In the genomic region with DNA sequence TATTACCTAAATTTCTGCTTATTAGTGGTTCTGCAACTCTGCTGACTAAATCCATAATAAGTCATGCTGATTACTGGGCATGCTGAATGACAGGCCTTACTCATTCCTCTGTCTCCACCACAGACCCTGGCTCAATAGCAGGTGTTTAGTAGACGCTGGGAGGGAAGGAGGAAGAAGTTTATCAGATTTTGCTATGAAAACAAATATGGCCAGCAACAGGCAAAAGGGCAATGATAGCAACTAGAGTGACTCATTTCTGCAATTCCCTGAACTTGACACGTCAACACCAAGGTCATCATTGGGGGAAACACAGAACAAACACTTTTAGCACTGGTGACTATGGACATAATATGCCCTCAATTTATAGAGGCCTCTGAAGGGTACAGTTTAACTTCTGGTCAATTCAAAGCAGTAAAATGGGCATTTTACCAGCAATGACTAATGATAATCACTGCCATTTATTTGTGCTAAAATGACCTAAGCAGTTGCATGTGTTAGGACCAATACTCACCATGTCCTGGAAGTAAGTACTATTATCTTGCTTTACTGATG, we compare ENCODE assay signal across 9 cellular contexts. TPM values are rescaled to one million over a fixed set of nuclear protein-coding genes. Genes with fewer than 3 reads are reported as not detected.
A peak's percentile ranks its signal among the peaks of the same experiment; 100 is the strongest.
DNase-seq lines count a peak whose midpoint lies in the region; ATAC-seq and TF ChIP-seq lines count a peak whose summit lies in the region.
"Had no signal": no experiment of that assay in that cellular context is flagged by ENCODE, and none has a peak within 500 bp of the region (broad histone marks: within the 10 kb centered on the region; RNA-seq: fewer than 3 reads in every experiment).

No MANE protein-coding gene starts in this region.

- peaks cover 58% of the 10 kb centered on the region for H3K4me1 Mint-ChIP-seq in Calu3 (ENCODE audit: low read depth, unreplicated experiment)
- H3K4me1 Mint-ChIP-seq in CD8-positive, alpha-beta memory T cell: peaks cover 30 to 35% (median 31%) of the 10 kb centered on the region in 3 donors

- no peak overlapping the region for H3K27ac ChIP-seq in CD8-positive, alpha-beta memory T cell (ENCODE audit: low read depth, low read length)
- H3K27ac ChIP-seq: SJCRH30 had no signal

- H3K4me3 Mint-ChIP-seq in Calu3 (ENCODE audit: low read depth, unreplicated experiment): no peak overlapping the region
- H3K4me3 Mint-ChIP-seq in CD8-positive, alpha-beta memory T cell: no peak overlapping the region

- intact Hi-C loops in Calu3 (cut with micrococcal nuclease; ENCODE audit: unreplicated experiment): no loop called here

- DNase-seq in Calu3 (peak; percentile 74), dermis microvascular lymphatic vessel endothelial cell (ENCODE audit: low read depth in 2 of 2) (peak; percentile 11 to 94), anterior cingulate cortex (lab: John Stamatoyannopoulos, UW) (no peak), SIG-M5 treated with dmso at 0.1 percent for 504 hours (lab: John Stamatoyannopoulos, UW; ENCODE audit: unreplicated experiment) (no peak), HPDE6-E6E7 (ENCODE audit: extremely low spot score) (no peak)
- DNase-seq in CD8-positive, alpha-beta memory T cell: no peak

- POLR2A ChIA-PET in CD8-positive, alpha-beta memory T cell (lab: Charles Lee): no interaction called here

- H3K4me1 ChIP-seq in CD8-positive, alpha-beta memory T cell (ENCODE audit: insufficient read depth, low read length): peaks cover 25% of the 10 kb centered on the region

- TF ChIP-seq CTCF in Calu3 (IDR thresholded peaks at IDR 0.05; ENCODE audit: unreplicated experiment): no peak

- H3K9me3 ChIP-seq in CD8-positive, alpha-beta memory T cell (ENCODE audit: low read length): no peaks in the 10 kb centered on the region

- H3K4me3 ChIP-seq in CD8-positive, alpha-beta memory T cell (ENCODE audit: low read length): no peak overlapping the region
- H3K4me3 ChIP-seq: SJCRH30 had no signal

- no peaks in the 10 kb centered on the region for H3K9me3 Mint-ChIP-seq in Calu3 (ENCODE audit: low read depth, unreplicated experiment)
- H3K9me3 Mint-ChIP-seq in CD8-positive, alpha-beta memory T cell: peaks cover 0 to 1% (median 0%) of the 10 kb centered on the region in 5 donors

- BruUV-seq in Calu3 (replicated peaks; lab: Mats Ljungman, UMichigan): no TSS peak

- no peaks in the 10 kb centered on the region for H3K27me3 ChIP-seq in CD8-positive, alpha-beta memory T cell (ENCODE audit: insufficient read depth, low read length, poor library complexity, severe bottlenecking)
- H3K27me3 ChIP-seq: SJCRH30 had no signal

- CTCF ChIA-PET in Calu3 (lab: Charles Lee): no interaction called here
- CTCF ChIA-PET in CD8-positive, alpha-beta memory T cell (lab: Charles Lee): interaction anchor here (1.0 kb wide), 1 partner anchor 13 kb away, joined by 4 read pairs; no protein-coding TSS in a partner anchor

- H3K36me3 Mint-ChIP-seq in Calu3 (ENCODE audit: insufficient read depth, unreplicated experiment): no peaks in the 10 kb centered on the region
- H3K36me3 Mint-ChIP-seq in CD8-positive, alpha-beta memory T cell: peaks cover 0 to 4% (median 3%) of the 10 kb centered on the region in 3 donors

- peak; percentile 90 for ATAC-seq in GM19395 (IDR thresholded peaks at IDR 0.05; ENCODE audit: unreplicated experiment)
- ATAC-seq in HG03520 (IDR thresholded peaks at IDR 0.05; ENCODE audit: unreplicated experiment): peak; percentile 78

- no peaks in the 10 kb centered on the region for H3K27me3 Mint-ChIP-seq in Calu3 (ENCODE audit: unreplicated experiment)
- no peaks in the 10 kb centered on the region for H3K27me3 Mint-ChIP-seq in CD8-positive, alpha-beta memory T cell

- peak overlapping the region; percentile 3 for H3K27ac Mint-ChIP-seq in Calu3 (ENCODE audit: unreplicated experiment)
- H3K27ac Mint-ChIP-seq in CD8-positive, alpha-beta memory T cell: no peak overlapping the region

- no peaks in the 10 kb centered on the region for H3K36me3 ChIP-seq in CD8-positive, alpha-beta memory T cell (ENCODE audit: insufficient read depth, low read length)
- H3K36me3 ChIP-seq: SJCRH30 had no signal

RNA-seq across cellular contexts. Expression of gene TMEM163, which starts 35.2 kb away (rescaled TPM):
- total RNA-seq in Calu3 (2022) (2.5 and 3.5 TPM in 2 replicates), dermis microvascular lymphatic vessel endothelial cell (0.13 and 0.25 TPM in 2 replicates)
- not detected for total RNA-seq in CD8-positive, alpha-beta memory T cell
- 0.45 TPM for polyA plus RNA-seq in CD8-positive, alpha-beta memory T cell

Comparison
In these comparisons a context has a peak if more than half of its experiments do, and no peak if none do; other contexts are left out.
1. DNase-seq: peak in Calu3 (single experiment) and dermis microvascular lymphatic vessel endothelial cell (2 of 2); none in CD8-positive, alpha-beta memory T cell (0 of 5), anterior cingulate cortex (0 of 58), SIG-M5 treated with dmso at 0.1 percent for 504 hours (single experiment) and HPDE6-E6E7 (single experiment).